14 cellular contexts compared by ENCODE assay signal in the genomic region with DNA sequence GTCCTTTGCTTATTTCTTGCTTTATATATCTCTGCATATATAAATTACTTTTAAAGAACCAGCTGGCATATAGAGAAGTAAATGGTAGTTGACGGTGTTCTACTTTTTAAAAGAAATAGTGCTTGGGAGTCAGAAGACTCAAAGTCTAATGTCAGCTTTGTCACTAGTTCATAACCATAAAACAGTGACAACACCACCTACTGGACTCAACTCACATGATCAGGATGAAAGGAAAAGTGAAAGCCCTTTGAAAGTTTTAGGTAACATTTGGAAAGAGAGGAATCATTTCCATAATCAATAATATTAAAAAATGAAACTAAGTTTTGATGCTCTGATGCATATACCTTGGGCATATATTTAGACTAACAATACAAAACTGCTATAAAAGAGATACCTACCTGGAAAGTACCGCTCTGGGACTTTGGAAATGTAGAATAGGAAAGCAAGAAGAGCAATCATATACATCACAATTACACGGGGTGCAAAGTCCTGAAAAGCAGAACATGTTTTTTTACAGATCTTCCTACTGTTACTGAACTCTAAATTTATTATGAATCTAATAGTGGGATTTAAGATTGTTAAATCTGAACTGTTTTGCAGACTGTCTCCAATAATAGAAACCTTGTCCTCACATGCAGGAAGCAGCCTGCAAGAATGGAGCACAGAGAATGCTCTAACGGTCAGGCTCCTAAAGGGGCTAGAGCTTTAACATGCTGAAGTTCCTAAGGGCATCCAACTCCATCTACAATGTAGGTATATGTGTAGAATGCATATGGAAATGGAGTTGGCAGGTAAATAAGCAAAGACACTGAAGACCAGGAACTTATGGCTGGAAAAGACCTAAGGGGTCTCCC. TPM values are rescaled to one million over a fixed set of nuclear protein-coding genes. Genes with fewer than 3 reads are reported as not detected.
DNase-seq lines count a peak whose midpoint lies in the region; ATAC-seq and TF ChIP-seq lines count a peak whose summit lies in the region.
"Had no signal": no experiment of that assay in that cellular context is flagged by ENCODE, and none has a peak within 500 bp of the region (broad histone marks: within the 10 kb centered on the region; RNA-seq: fewer than 3 reads in every experiment).

No MANE protein-coding gene starts in this region.

- H3K4me3 ChIP-seq in cardiac muscle cell (no peak overlapping the region), choroid plexus epithelial cell (ENCODE audit: low read depth, low read length) (no peak overlapping the region)

- DNase-seq in cardiac muscle cell (ENCODE audit: low read depth in 1 of 2, low spot score in 1 of 2) (no peak), left ventricle myocardium superior (no peak), choroid plexus epithelial cell (ENCODE audit: low read depth) (peak; percentile 20), iPS-NIHi7 (ENCODE audit: extremely low spot score) (no peak)
- no peak for DNase-seq in stimulated activated CD4-positive, alpha-beta T cell treated with anti-CD3 and anti-CD28 coated beads, Interleukin-12 subunit alpha, Interleukin-12 subunit beta, amount 100 ng/mL, for 4 hours
- no peak for DNase-seq in stimulated activated naive CD4-positive, alpha-beta T cell treated with Interleukin-2 at 50 U/mL for 16 hours (lab: John Stamatoyannopoulos, UW)
- DNase-seq: activated CD4-positive, alpha-beta T cell treated with anti-CD3 and anti-CD28 coated beads for 1 hour; activated gamma-delta T cell; hypothalamus; NCI-H187 had no signal

- H3K36me3 ChIP-seq in cardiac muscle cell: peaks cover 13% of the 10 kb centered on the region

- no peaks in the 10 kb centered on the region for H3K9me3 ChIP-seq in cardiac muscle cell (ENCODE audit: low read depth)

- ATAC-seq in left ventricle myocardium superior (no peak), HG03432 (IDR thresholded peaks at IDR 0.05; ENCODE audit: unreplicated experiment) (peak; percentile 68), GM21619 (IDR thresholded peaks at IDR 0.05; ENCODE audit: unreplicated experiment) (no peak)
- ATAC-seq: Panc1; stimulated activated memory B cell treated with anti-CD40 and anti-IgM and Interleukin-4, amounts not matched to agents 10 μg/mL and 1 μg/mL and 100 μg/mL, for 72 hours had no signal

- H3K27ac ChIP-seq in cardiac muscle cell: no peak overlapping the region

- H3K27me3 ChIP-seq in cardiac muscle cell: no peaks in the 10 kb centered on the region

- TF ChIP-seq CTCF in cardiac muscle cell (IDR thresholded peaks at IDR 0.05; ENCODE audit: low read depth, low read length): peak; percentile 4
- peak; percentile 29 for TF ChIP-seq CTCF in choroid plexus epithelial cell (conservative IDR thresholded peaks at IDR 0.05; ENCODE audit: low read depth, low read length)

- intact Hi-C loops in left ventricle myocardium superior (cut with micrococcal nuclease): no loop called here

- H3K4me1 ChIP-seq in cardiac muscle cell (ENCODE audit: low read depth): no peaks in the 10 kb centered on the region

RNA-seq across cellular contexts. Expression of a gene that starts 15.6 kb away (rescaled TPM):
- 11.9 and 17.3 TPM in 2 replicates for total RNA-seq in cardiac muscle cell
- polyA plus RNA-seq in cardiac muscle cell: 17.8 and 35.9 TPM in 2 replicates
- 9.5 TPM for total RNA-seq in left ventricle myocardium superior
